Comparison of ENCODE assay signal across 25 cellular contexts in genomic region chr17:81707725-81708646, GRCh38. TPM values are rescaled to one million over a fixed set of nuclear protein-coding genes. Genes with fewer than 3 reads are reported as not detected.
DNase-seq lines count a peak whose midpoint lies in the region; ATAC-seq and TF ChIP-seq lines count a peak whose summit lies in the region.
"Had no signal": no experiment of that assay in that cellular context is flagged by ENCODE, and none has a peak within 500 bp of the region (broad histone marks: within the 10 kb centered on the region; RNA-seq: fewer than 3 reads in every experiment).

No MANE protein-coding gene starts in this region.

- no TSS peak for BruUV-seq in A673 (replicated peaks; lab: Mats Ljungman, UMichigan)

- DNase-seq in A673 (ENCODE audit: low spot score): no peak
- DNase-seq in GM06990 (ENCODE audit: extremely low read depth, insufficient read length): peak; percentile 15
- no peak for DNase-seq in dorsolateral prefrontal cortex
- DNase-seq in GM19238 (ENCODE audit: insufficient read length, low spot score): no peak
- DNase-seq: activated CD4-positive, alpha-beta T cell treated with anti-CD3 and anti-CD28 coated beads for 4 hours; activated naive CD8-positive, alpha-beta T cell treated with anti-CD3 and anti-CD28 coated beads, Interleukin-2, amount 10 ng/mL, durations not matched to agents 7 days and 5 days; cerebellar nuclear complex; DMS53; GDM1; GM23248; heart left ventricle; left colon; NCI-H1092 treated with DMSO at 0.1 percent for 48 hours; NCI-H2081; NCI-H345; NCI-H82; nucleus accumbens; OCI-M1; stimulated activated CD4-positive, alpha-beta T cell treated with anti-CD3 and anti-CD28 coated beads, Interleukin-4, amount 100 ng/mL, for 1 hour; stimulated activated naive CD4-positive, alpha-beta T cell; T-helper 17 cell; testis had no signal

- TF ChIP-seq CTCF in A673 (conservative IDR thresholded peaks at IDR 0.05; ENCODE audit: low read depth, low read length) (no peak), GM06990 (IDR thresholded peaks at IDR 0.05; ENCODE audit: insufficient read depth, low read length, poor library complexity, severe bottlenecking) (no peak), dorsolateral prefrontal cortex (IDR thresholded peaks at IDR 0.05 in 54 of 56, conservative IDR thresholded peaks at IDR 0.05 in 2 of 56; ENCODE audit: low read depth in 1 of 56, partially characterized antibody in 56 of 56) (no peak)

- peaks cover 42% of the 10 kb centered on the region for H3K36me3 ChIP-seq in A673 (ENCODE audit: insufficient read depth, low read length, poor library complexity, severe bottlenecking)
- H3K36me3 ChIP-seq in GM06990 (ENCODE audit: control insufficient read depth, insufficient read depth, low read length): peaks cover 29% of the 10 kb centered on the region

- H3K9me3 ChIP-seq in A673 (ENCODE audit: low read depth, low read length, poor library complexity, severe bottlenecking): no peaks in the 10 kb centered on the region
- H3K9me3 ChIP-seq: heart left ventricle, testis had no signal

- ATAC-seq in GM18861 (IDR thresholded peaks at IDR 0.05; ENCODE audit: unreplicated experiment): no peak
- ATAC-seq: heart left ventricle, left colon, T-helper 17 cell had no signal

- CTCF ChIA-PET in A673 (lab: Charles Lee): no interaction called here

- POLR2A ChIA-PET in A673 (lab: Charles Lee; ENCODE audit: low non-redundant PET): no interaction called here

- H3K27ac ChIP-seq in A673 (ENCODE audit: low read depth, low read length, poor library complexity, severe bottlenecking): peak overlapping the region; percentile 23
- no peak overlapping the region for H3K27ac ChIP-seq in dorsolateral prefrontal cortex
- H3K27ac ChIP-seq: epithelial cell of prostate, GM23248, heart left ventricle, testis had no signal

- H3K4me3 ChIP-seq in A673 (ENCODE audit: low read depth, low read length, poor library complexity, severe bottlenecking): no peak overlapping the region
- H3K4me3 ChIP-seq in GM06990 (replicated peaks; ENCODE audit: low read depth, low read length): no peak overlapping the region
- H3K4me3 ChIP-seq in dorsolateral prefrontal cortex: no peak overlapping the region
- H3K4me3 ChIP-seq: GM23248, heart left ventricle, testis had no signal

- intact Hi-C loops in A673 (cut with micrococcal nuclease; ENCODE audit: unreplicated experiment) (no loop called here), dorsolateral prefrontal cortex (cut with DNase I) (no loop called here)

- 0 out of 2 replicates have a peak, but pooled peaks have one; percentile 3 for TF ChIP-seq POLR2A in Raji (IDR thresholded peaks at IDR 0.05; ENCODE audit: insufficient read depth, low read depth, low read length)

- H3K27me3 ChIP-seq in A673 (replicated peaks; ENCODE audit: insufficient read depth, low read depth, low read length, poor library complexity) (no peaks in the 10 kb centered on the region), GM06990 (replicated peaks; ENCODE audit: control insufficient read depth, insufficient read depth, low read length) (no peaks in the 10 kb centered on the region), dorsolateral prefrontal cortex (no peaks in the 10 kb centered on the region)
- H3K27me3 ChIP-seq: heart left ventricle, testis had no signal

- peaks cover 25% of the 10 kb centered on the region for H3K4me1 ChIP-seq in A673 (ENCODE audit: insufficient read depth, low read length, poor library complexity, severe bottlenecking)

RNA-seq across cellular contexts. Expression of gene SLC25A10, which starts 4.1 kb away (rescaled TPM):
- total RNA-seq in A673 (2021) (46.8 and 56.2 TPM in 2 replicates), dorsolateral prefrontal cortex (10 to 100 TPM in 74 of 120 experiments, 1 to 10 TPM in 46; 6.0 to 17.0 (median 10.4) TPM)

RNA-seq across cellular contexts. Expression of gene MRPL12, which starts 4.8 kb away (rescaled TPM):
- total RNA-seq in A673 (2021) (184 and 186 TPM in 2 replicates), dorsolateral prefrontal cortex (10 to 100 TPM; 25.2 to 52.1 (median 36.6) TPM)

RNA-seq across cellular contexts. Expression of gene HGS, which starts 24.2 kb away (rescaled TPM):
- total RNA-seq in A673 (2021) (145 and 187 TPM in 2 replicates), dorsolateral prefrontal cortex (100 to 1,000 TPM in 83 of 120 experiments, 10 to 100 TPM in 37; 84.6 to 142 (median 106) TPM)

RNA-seq across cellular contexts. Expression of gene ARL16, which starts 24.4 kb away (rescaled TPM):
- 62.8 and 67.4 TPM in 2 replicates for total RNA-seq in A673 (2021)
- total RNA-seq in dorsolateral prefrontal cortex: 10 to 100 TPM; 20.4 to 50.6 (median 36.9) TPM

RNA-seq across cellular contexts. Expression of gene CCDC137, which starts 41.4 kb away (rescaled TPM):
- total RNA-seq in A673 (2021): 52.8 and 56.3 TPM in 2 replicates
- 10 to 100 TPM in 116 of 120 experiments, 1 to 10 TPM in 4; 9.0 to 20.1 (median 13.5) TPM for total RNA-seq in dorsolateral prefrontal cortex
